1 cellular context compared by ENCODE assay signal in genomic region chr20:37344506-37345338, GRCh38.
A peak's percentile ranks its signal among the peaks of the same experiment; 100 is the strongest.
TF ChIP-seq lines count a peak whose summit lies in the region.

No MANE protein-coding gene starts in this region.

TF ChIP-seq in HepG2, 621 proteins besides CTCF, POLR2A, EP300 and RAD21 (continued from another document and continues in another):
- TF ChIP-seq ZNF788 (CRISPR knock-in tag; IDR thresholded peaks at IDR 0.05; ENCODE audit: borderline replicate concordance) (peak; percentile 79; the same call in 1 of the 2 replicates), ZBTB2 (CRISPR knock-in tag; IDR thresholded peaks at IDR 0.05; ENCODE audit: low read depth) (no peak), ZGPAT (CRISPR knock-in tag; IDR thresholded peaks at IDR 0.05) (peak; percentile 65; the same call in 1 of the 2 replicates), FOXA3 (CRISPR knock-in tag; IDR thresholded peaks at IDR 0.05) (peak; percentile 85), ZNF331 (CRISPR knock-in tag; IDR thresholded peaks at IDR 0.05) (no peak), ZNF713 (CRISPR knock-in tag; IDR thresholded peaks at IDR 0.05) (peak; percentile 84; the same call in 1 of the 2 replicates), NFIB (CRISPR knock-in tag; IDR thresholded peaks at IDR 0.05; ENCODE audit: borderline replicate concordance) (no peak), ZNF660 (CRISPR knock-in tag; IDR thresholded peaks at IDR 0.05; ENCODE audit: borderline replicate concordance, low read depth) (no peak), GATAD1 (CRISPR knock-in tag; IDR thresholded peaks at IDR 0.05) (no peak; the same call in 1 of the 2 replicates), ZNF746 (CRISPR knock-in tag; IDR thresholded peaks at IDR 0.05) (0 out of 2 replicates have a peak, but pooled peaks have one; percentile 53), RERE (CRISPR knock-in tag; IDR thresholded peaks at IDR 0.05; ENCODE audit: low read depth) (no peak), ZBTB34 (CRISPR knock-in tag; IDR thresholded peaks at IDR 0.05) (peak; percentile 75; the same call in 1 of the 2 replicates), ZKSCAN8 (CRISPR knock-in tag; IDR thresholded peaks at IDR 0.05; ENCODE audit: borderline replicate concordance) (peak; percentile 18; the same call in 1 of the 2 replicates), GLI4 (CRISPR knock-in tag; IDR thresholded peaks at IDR 0.05; ENCODE audit: borderline replicate concordance) (peak; percentile 89), DPF2 (CRISPR knock-in tag; IDR thresholded peaks at IDR 0.05; ENCODE audit: borderline replicate concordance, low read depth) (peak; percentile 50; the same call in 1 of the 2 replicates), NFE2L2 (IDR thresholded peaks at IDR 0.05; ENCODE audit: low read length) (no peak), MYPOP (CRISPR knock-in tag; IDR thresholded peaks at IDR 0.05) (peak; percentile 86; the same call in 1 of the 2 replicates), IKZF1 (IDR thresholded peaks at IDR 0.05) (no peak), CERS6 (CRISPR knock-in tag; IDR thresholded peaks at IDR 0.05) (no peak), CEBPB (IDR thresholded peaks at IDR 0.05; ENCODE audit: borderline replicate concordance, low read depth, low read length) (no peak), ZNF326 (CRISPR knock-in tag; IDR thresholded peaks at IDR 0.05; ENCODE audit: borderline replicate concordance) (no peak), MED13 (CRISPR knock-in tag; IDR thresholded peaks at IDR 0.05) (no peak), CREB3 (CRISPR knock-in tag; IDR thresholded peaks at IDR 0.05) (no peak), ELF1 (CRISPR knock-in tag; IDR thresholded peaks at IDR 0.05) (peak; percentile 42; the same call in 1 of the 2 replicates), ZNF704 (CRISPR knock-in tag; IDR thresholded peaks at IDR 0.05; ENCODE audit: borderline replicate concordance) (no peak), ZNF432 (CRISPR knock-in tag; IDR thresholded peaks at IDR 0.05; ENCODE audit: borderline replicate concordance) (no peak), NKX3-1 (CRISPR knock-in tag; IDR thresholded peaks at IDR 0.05) (no peak), ARNT2 (CRISPR knock-in tag; IDR thresholded peaks at IDR 0.05; ENCODE audit: low read depth) (peak; percentile 67; the same call in 1 of the 2 replicates), NR0B2 (CRISPR knock-in tag; IDR thresholded peaks at IDR 0.05) (peak; percentile 82), TSC22D2 (CRISPR knock-in tag; IDR thresholded peaks at IDR 0.05; ENCODE audit: borderline replicate concordance) (no peak), ZNF761 (CRISPR knock-in tag; conservative IDR thresholded peaks at IDR 0.05) (peak; percentile 62; the same call in 1 of the 2 replicates), ZNF281 (CRISPR knock-in tag; IDR thresholded peaks at IDR 0.05; ENCODE audit: borderline replicate concordance) (peak; percentile 18; the same call in 1 of the 2 replicates), ZNF569 (CRISPR knock-in tag; IDR thresholded peaks at IDR 0.05; ENCODE audit: borderline replicate concordance) (0 out of 2 replicates have a peak, but pooled peaks have one; percentile 28), ZNF720 (CRISPR knock-in tag; IDR thresholded peaks at IDR 0.05) (no peak), ZFP1 (CRISPR knock-in tag; IDR thresholded peaks at IDR 0.05) (no peak; the same call in none of the 2 replicates), YY1 (IDR thresholded peaks at IDR 0.05; ENCODE audit: insufficient read depth, insufficient replicate concordance, low read depth, low read length) (peak; percentile 93), ZSCAN30 (CRISPR knock-in tag; IDR thresholded peaks at IDR 0.05) (peak; percentile 89), ZBTB21 (CRISPR knock-in tag; IDR thresholded peaks at IDR 0.05) (no peak), CENPX (CRISPR knock-in tag; IDR thresholded peaks at IDR 0.05) (no peak), HDAC6 (IDR thresholded peaks at IDR 0.05; ENCODE audit: low read depth, low read length) (no peak), TOPORS (CRISPR knock-in tag; IDR thresholded peaks at IDR 0.05) (0 out of 2 replicates have a peak, but pooled peaks have one; percentile 60), WIZ (CRISPR knock-in tag; IDR thresholded peaks at IDR 0.05) (no peak), THYN1 (CRISPR knock-in tag; IDR thresholded peaks at IDR 0.05; ENCODE audit: borderline replicate concordance, low read depth) (peak; percentile 61; the same call in 1 of the 2 replicates), ZNF543 (CRISPR knock-in tag; IDR thresholded peaks at IDR 0.05) (peak; percentile 80; the same call in 1 of the 2 replicates), ZFP41 (CRISPR knock-in tag; IDR thresholded peaks at IDR 0.05; ENCODE audit: borderline replicate concordance) (no peak), ZNF652 (CRISPR knock-in tag; IDR thresholded peaks at IDR 0.05; ENCODE audit: borderline replicate concordance, low read depth) (no peak; the same call in 1 of the 2 replicates), POLR2AphosphoS5 (IDR thresholded peaks at IDR 0.05; ENCODE audit: low read depth, low read length) (peak; percentile 95), ZNF780A (CRISPR knock-in tag; IDR thresholded peaks at IDR 0.05) (no peak)
